Comparison of ENCODE assay signal across 18 cellular contexts in genomic region chr15:26572606-26573350, GRCh38.
"Had no signal": no experiment of that assay in that cellular context is flagged by ENCODE, and none has a peak within 500 bp of the region (broad histone marks: within the 10 kb centered on the region; RNA-seq: fewer than 3 reads in every experiment).

No MANE protein-coding gene starts in this region.

- ATAC-seq: esophagus mucosa, foreskin keratinocyte, left lung, mucosa of descending colon had no signal

- H3K36me3 ChIP-seq: adrenal gland, ascending aorta, left lung, ovary, spleen, tibial nerve had no signal

- H3K27ac ChIP-seq: adrenal gland, ascending aorta, foreskin keratinocyte, left lung, ovary, spleen, tibial nerve had no signal

- H3K9me3 ChIP-seq: adrenal gland, ascending aorta, ovary, tibial nerve had no signal

- DNase-seq: activated B cell treated with CpG ODN at 0.5 μM for 24 hours; activated effector memory CD4-positive, alpha-beta T cell treated with Interleukin-2 at 50 U/mL for 16 hours; activated naive CD4-positive, alpha-beta T cell treated with Interleukin-2 at 50 U/mL for 16 hours; activated naive CD8-positive, alpha-beta T cell treated with anti-CD3 and anti-CD28 coated beads for 36 hours; adrenal gland; central memory CD4-positive, alpha-beta T cell; foreskin keratinocyte; kidney glomerular epithelial cell; left lung; mucosa of descending colon; ovary; spleen; stimulated activated naive CD4-positive, alpha-beta T cell; T-helper 2 cell had no signal

- H3K4me3 ChIP-seq: adrenal gland, ascending aorta, left lung, lung, mucosa of descending colon, ovary, spleen, tibial nerve had no signal

- H3K27me3 ChIP-seq: adrenal gland, ascending aorta, foreskin keratinocyte, left lung, ovary, spleen, tibial nerve had no signal

- H3K4me1 ChIP-seq: adrenal gland, ascending aorta, foreskin keratinocyte, left lung, spleen, tibial nerve had no signal
